ENCODE assay signal across 1 cellular context in genomic region chr16:30458561-30459394, GRCh38.
TF ChIP-seq lines count a peak whose summit lies in the region.

No MANE protein-coding gene starts in this region.

TF ChIP-seq in SK-N-SH, 30 proteins besides CTCF, POLR2A, EP300 and RAD21 (continued from another document):
- TF ChIP-seq IRF3 (IDR thresholded peaks at IDR 0.05; ENCODE audit: low read depth, low read length) (no peak), MAX (IDR thresholded peaks at IDR 0.05; ENCODE audit: low read depth) (no peak), FOXM1 (IDR thresholded peaks at IDR 0.05; ENCODE audit: low read depth) (no peak), RFX5 (IDR thresholded peaks at IDR 0.05; ENCODE audit: low read length) (no peak), RXRA (IDR thresholded peaks at IDR 0.05; ENCODE audit: borderline replicate concordance, low read depth) (no peak), TCF12 (IDR thresholded peaks at IDR 0.05) (no peak)
TF ChIP-seq in SK-N-SH: peak in this region for 0.
